1 cellular context compared by ENCODE assay signal in the genomic region with DNA sequence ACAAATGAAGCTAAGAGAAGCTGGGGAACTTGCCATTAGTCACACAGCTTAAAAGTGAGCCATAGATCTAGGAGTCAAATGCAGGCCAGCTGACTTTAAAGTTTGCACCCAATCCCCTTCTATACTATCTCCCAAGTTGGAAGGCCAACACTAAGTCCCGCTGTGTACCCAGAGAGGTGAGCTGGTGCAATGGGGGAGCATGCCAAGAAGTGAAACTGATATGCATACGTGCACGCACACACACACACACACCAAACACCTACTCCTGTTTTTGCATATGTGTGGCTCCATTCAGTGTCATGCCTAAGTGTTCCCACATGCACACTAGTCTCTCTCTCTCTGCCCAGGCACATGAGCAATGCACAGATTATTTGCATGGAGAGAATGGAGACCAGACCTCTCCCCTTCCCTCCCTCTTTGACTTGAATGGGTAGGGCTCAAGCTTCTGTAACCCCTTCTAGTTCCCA.
TF ChIP-seq lines count a peak whose summit lies in the region.

No MANE protein-coding gene starts in this region.

TF ChIP-seq in GM12878, 131 proteins besides CTCF, POLR2A, EP300 and RAD21 (continued from another document and continues in another):
- TF ChIP-seq BCLAF1 (IDR thresholded peaks at IDR 0.05) (no peak), MEF2B (IDR thresholded peaks at IDR 0.05; ENCODE audit: partially characterized antibody, poor library complexity, severe bottlenecking) (no peak), NR2C1 (IDR thresholded peaks at IDR 0.05) (no peak), SMAD5 (IDR thresholded peaks at IDR 0.05; ENCODE audit: low read depth) (no peak), MTA2 (IDR thresholded peaks at IDR 0.05; ENCODE audit: low read depth) (peak; percentile 66), MLLT1 (IDR thresholded peaks at IDR 0.05) (peak; percentile 83), MAX (IDR thresholded peaks at IDR 0.05; ENCODE audit: low read depth, low read length) (peak; percentile 85), WRNIP1 (IDR thresholded peaks at IDR 0.05; ENCODE audit: borderline replicate concordance, low read depth, low read length) (0 out of 2 replicates have a peak, but pooled peaks have one; percentile 71), DPF2 (IDR thresholded peaks at IDR 0.05) (peak; percentile 28; the same call in 1 of the 2 replicates), PML (IDR thresholded peaks at IDR 0.05; ENCODE audit: low read length) (no peak), RUNX3 (IDR thresholded peaks at IDR 0.05; ENCODE audit: low read length) (no peak), EGR1 (IDR thresholded peaks at IDR 0.05; ENCODE audit: borderline replicate concordance in 1 of 2, low read depth in 2 of 2, low read length in 2 of 2) (no peak), ESRRA (IDR thresholded peaks at IDR 0.05; ENCODE audit: low read length) (no peak), TCF3 (IDR thresholded peaks at IDR 0.05; ENCODE audit: borderline replicate concordance, insufficient read depth, low read depth, low read length) (peak; percentile 41; the same call in 1 of the 2 replicates), HDAC2 (IDR thresholded peaks at IDR 0.05) (no peak), HDGF (IDR thresholded peaks at IDR 0.05) (peak; percentile 90), ZNF217 (IDR thresholded peaks at IDR 0.05) (peak; percentile 44), CREB1 (IDR thresholded peaks at IDR 0.05; ENCODE audit: low read depth) (no peak), STAT1 (conservative IDR thresholded peaks at IDR 0.05) (no peak), NR2C2 (IDR thresholded peaks at IDR 0.05; ENCODE audit: borderline replicate concordance, control insufficient read depth, insufficient read length, low read depth) (no peak), BMI1 (IDR thresholded peaks at IDR 0.05; ENCODE audit: borderline replicate concordance) (no peak), RELA (IDR thresholded peaks at IDR 0.05; ENCODE audit: borderline replicate concordance, partially characterized antibody) (no peak), RFX5 (IDR thresholded peaks at IDR 0.05; ENCODE audit: low read depth, low read length) (no peak; the same call in 1 of the 2 replicates), YBX1 (IDR thresholded peaks at IDR 0.05) (no peak), PAX8 (IDR thresholded peaks at IDR 0.05) (peak; percentile 97), IRF4 (IDR thresholded peaks at IDR 0.05; ENCODE audit: low read depth, low read length) (peak; percentile 87), RCOR1 (conservative IDR thresholded peaks at IDR 0.05; ENCODE audit: low read depth, low read length) (no peak), GATAD2B (conservative IDR thresholded peaks at IDR 0.05; ENCODE audit: low read depth) (peak; percentile 68), SMAD1 (IDR thresholded peaks at IDR 0.05; ENCODE audit: low read depth, partially characterized antibody) (peak; percentile 89)
- TF ChIP-seq, protein P1, sequence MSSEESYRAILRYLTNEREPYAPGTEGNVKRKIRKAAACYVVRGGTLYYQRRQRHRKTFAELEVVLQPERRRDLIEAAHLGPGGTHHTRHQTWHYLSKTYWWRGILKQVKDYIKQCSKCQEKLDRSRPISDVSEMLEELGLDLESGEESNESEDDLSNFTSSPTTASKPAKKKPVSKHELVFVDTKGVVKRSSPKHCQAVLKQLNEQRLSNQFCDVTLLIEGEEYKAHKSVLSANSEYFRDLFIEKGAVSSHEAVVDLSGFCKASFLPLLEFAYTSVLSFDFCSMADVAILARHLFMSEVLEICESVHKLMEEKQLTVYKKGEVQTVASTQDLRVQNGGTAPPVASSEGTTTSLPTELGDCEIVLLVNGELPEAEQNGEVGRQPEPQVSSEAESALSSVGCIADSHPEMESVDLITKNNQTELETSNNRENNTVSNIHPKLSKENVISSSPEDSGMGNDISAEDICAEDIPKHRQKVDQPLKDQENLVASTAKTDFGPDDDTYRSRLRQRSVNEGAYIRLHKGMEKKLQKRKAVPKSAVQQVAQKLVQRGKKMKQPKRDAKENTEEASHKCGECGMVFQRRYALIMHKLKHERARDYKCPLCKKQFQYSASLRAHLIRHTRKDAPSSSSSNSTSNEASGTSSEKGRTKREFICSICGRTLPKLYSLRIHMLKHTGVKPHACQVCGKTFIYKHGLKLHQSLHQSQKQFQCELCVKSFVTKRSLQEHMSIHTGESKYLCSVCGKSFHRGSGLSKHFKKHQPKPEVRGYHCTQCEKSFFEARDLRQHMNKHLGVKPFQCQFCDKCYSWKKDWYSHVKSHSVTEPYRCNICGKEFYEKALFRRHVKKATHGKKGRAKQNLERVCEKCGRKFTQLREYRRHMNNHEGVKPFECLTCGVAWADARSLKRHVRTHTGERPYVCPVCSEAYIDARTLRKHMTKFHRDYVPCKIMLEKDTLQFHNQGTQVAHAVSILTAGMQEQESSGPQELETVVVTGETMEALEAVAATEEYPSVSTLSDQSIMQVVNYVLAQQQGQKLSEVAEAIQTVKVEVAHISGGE (CRISPR knock-in tag; IDR thresholded peaks at IDR 0.05), result no peak
- TF ChIP-seq, protein P2, sequence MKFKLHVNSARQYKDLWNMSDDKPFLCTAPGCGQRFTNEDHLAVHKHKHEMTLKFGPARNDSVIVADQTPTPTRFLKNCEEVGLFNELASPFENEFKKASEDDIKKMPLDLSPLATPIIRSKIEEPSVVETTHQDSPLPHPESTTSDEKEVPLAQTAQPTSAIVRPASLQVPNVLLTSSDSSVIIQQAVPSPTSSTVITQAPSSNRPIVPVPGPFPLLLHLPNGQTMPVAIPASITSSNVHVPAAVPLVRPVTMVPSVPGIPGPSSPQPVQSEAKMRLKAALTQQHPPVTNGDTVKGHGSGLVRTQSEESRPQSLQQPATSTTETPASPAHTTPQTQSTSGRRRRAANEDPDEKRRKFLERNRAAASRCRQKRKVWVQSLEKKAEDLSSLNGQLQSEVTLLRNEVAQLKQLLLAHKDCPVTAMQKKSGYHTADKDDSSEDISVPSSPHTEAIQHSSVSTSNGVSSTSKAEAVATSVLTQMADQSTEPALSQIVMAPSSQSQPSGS (IDR thresholded peaks at IDR 0.05; ENCODE audit: low read length), result no peak
- TF ChIP-seq, protein P3, sequence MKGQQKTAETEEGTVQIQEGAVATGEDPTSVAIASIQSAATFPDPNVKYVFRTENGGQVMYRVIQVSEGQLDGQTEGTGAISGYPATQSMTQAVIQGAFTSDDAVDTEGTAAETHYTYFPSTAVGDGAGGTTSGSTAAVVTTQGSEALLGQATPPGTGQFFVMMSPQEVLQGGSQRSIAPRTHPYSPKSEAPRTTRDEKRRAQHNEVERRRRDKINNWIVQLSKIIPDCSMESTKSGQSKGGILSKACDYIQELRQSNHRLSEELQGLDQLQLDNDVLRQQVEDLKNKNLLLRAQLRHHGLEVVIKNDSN (IDR thresholded peaks at IDR 0.05; ENCODE audit: borderline replicate concordance, extremely low read length, insufficient read depth, low read depth, low read length), result peak; percentile 5
- TF ChIP-seq, protein P4, sequence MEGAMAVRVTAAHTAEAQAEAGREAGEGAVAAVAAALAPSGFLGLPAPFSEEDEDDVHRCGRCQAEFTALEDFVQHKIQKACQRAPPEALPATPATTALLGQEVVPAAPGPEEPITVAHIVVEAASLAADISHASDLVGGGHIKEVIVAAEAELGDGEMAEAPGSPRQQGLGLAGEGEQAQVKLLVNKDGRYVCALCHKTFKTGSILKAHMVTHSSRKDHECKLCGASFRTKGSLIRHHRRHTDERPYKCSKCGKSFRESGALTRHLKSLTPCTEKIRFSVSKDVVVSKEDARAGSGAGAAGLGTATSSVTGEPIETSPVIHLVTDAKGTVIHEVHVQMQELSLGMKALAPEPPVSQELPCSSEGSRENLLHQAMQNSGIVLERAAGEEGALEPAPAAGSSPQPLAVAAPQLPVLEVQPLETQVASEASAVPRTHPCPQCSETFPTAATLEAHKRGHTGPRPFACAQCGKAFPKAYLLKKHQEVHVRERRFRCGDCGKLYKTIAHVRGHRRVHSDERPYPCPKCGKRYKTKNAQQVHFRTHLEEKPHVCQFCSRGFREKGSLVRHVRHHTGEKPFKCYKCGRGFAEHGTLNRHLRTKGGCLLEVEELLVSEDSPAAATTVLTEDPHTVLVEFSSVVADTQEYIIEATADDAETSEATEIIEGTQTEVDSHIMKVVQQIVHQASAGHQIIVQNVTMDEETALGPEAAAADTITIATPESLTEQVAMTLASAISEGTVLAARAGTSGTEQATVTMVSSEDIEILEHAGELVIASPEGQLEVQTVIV (IDR thresholded peaks at IDR 0.05; ENCODE audit: borderline replicate concordance, partially characterized antibody), result no peak
- TF ChIP-seq, protein P5, sequence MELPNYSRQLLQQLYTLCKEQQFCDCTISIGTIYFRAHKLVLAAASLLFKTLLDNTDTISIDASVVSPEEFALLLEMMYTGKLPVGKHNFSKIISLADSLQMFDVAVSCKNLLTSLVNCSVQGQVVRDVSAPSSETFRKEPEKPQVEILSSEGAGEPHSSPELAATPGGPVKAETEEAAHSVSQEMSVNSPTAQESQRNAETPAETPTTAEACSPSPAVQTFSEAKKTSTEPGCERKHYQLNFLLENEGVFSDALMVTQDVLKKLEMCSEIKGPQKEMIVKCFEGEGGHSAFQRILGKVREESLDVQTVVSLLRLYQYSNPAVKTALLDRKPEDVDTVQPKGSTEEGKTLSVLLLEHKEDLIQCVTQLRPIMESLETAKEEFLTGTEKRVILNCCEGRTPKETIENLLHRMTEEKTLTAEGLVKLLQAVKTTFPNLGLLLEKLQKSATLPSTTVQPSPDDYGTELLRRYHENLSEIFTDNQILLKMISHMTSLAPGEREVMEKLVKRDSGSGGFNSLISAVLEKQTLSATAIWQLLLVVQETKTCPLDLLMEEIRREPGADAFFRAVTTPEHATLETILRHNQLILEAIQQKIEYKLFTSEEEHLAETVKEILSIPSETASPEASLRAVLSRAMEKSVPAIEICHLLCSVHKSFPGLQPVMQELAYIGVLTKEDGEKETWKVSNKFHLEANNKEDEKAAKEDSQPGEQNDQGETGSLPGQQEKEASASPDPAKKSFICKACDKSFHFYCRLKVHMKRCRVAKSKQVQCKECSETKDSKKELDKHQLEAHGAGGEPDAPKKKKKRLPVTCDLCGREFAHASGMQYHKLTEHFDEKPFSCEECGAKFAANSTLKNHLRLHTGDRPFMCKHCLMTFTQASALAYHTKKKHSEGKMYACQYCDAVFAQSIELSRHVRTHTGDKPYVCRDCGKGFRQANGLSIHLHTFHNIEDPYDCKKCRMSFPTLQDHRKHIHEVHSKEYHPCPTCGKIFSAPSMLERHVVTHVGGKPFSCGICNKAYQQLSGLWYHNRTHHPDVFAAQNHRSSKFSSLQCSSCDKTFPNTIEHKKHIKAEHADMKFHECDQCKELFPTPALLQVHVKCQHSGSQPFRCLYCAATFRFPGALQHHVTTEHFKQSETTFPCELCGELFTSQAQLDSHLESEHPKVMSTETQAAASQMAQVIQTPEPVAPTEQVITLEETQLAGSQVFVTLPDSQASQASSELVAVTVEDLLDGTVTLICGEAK (IDR thresholded peaks at IDR 0.05; ENCODE audit: borderline replicate concordance), result no peak
- TF ChIP-seq, protein P6, sequence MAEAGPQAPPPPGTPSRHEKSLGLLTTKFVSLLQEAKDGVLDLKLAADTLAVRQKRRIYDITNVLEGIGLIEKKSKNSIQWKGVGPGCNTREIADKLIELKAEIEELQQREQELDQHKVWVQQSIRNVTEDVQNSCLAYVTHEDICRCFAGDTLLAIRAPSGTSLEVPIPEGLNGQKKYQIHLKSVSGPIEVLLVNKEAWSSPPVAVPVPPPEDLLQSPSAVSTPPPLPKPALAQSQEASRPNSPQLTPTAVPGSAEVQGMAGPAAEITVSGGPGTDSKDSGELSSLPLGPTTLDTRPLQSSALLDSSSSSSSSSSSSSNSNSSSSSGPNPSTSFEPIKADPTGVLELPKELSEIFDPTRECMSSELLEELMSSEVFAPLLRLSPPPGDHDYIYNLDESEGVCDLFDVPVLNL (IDR thresholded peaks at IDR 0.05; ENCODE audit: low read depth, low read length), result no peak
- TF ChIP-seq, protein P7, sequence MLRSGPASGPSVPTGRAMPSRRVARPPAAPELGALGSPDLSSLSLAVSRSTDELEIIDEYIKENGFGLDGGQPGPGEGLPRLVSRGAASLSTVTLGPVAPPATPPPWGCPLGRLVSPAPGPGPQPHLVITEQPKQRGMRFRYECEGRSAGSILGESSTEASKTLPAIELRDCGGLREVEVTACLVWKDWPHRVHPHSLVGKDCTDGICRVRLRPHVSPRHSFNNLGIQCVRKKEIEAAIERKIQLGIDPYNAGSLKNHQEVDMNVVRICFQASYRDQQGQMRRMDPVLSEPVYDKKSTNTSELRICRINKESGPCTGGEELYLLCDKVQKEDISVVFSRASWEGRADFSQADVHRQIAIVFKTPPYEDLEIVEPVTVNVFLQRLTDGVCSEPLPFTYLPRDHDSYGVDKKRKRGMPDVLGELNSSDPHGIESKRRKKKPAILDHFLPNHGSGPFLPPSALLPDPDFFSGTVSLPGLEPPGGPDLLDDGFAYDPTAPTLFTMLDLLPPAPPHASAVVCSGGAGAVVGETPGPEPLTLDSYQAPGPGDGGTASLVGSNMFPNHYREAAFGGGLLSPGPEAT (IDR thresholded peaks at IDR 0.05; ENCODE audit: low read depth), result peak; percentile 84
